Comparison of ENCODE assay signal across 8 cellular contexts in the genomic region with DNA sequence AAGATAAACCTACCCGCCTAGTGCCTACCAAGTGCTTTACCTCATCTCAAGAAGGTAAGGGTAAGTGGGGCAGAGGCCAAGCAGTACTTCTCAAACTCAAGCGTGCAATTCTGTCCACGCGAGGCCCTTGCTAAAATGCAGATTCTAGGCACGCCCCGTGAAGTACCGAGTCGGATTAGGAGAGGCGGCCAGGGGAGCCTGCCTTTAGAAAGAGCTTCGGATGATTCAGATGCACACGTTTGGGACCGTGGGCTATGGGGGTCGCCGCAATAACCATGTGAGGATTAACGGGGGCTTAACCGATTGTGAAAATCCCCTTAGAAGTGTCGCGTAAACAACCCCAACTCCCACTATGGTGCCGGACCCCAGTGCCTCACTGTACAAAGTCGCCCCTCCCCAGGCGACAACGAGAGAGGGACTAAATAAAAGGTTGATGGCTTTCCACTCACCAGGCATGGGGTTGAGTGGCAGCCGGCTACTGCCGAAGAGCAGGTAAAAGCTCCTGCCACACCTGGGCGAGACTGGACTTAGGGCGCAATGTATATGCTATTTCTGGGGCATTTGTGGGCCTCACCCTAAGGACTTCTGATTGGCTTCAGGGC. TPM values are rescaled to one million over a fixed set of nuclear protein-coding genes. Genes with fewer than 3 reads are reported as not detected.
DNase-seq lines count a peak whose midpoint lies in the region; ATAC-seq and TF ChIP-seq lines count a peak whose summit lies in the region.

No MANE protein-coding gene starts in this region.

- TF ChIP-seq RAD21 in SK-N-SH (IDR thresholded peaks at IDR 0.05; ENCODE audit: low read length): no peak

- H3K4me1 ChIP-seq in SK-N-SH (ENCODE audit: control insufficient read depth in 1 of 2, insufficient read depth in 2 of 2, low read depth in 1 of 2, low read length in 1 of 2): peaks cover 4 to 19% of the 10 kb centered on the region in 2 experiments; a peak in 3 of 4 replicates
- H3K4me1 ChIP-seq in muscle layer of colon (ENCODE audit: insufficient read depth, low read length): peaks cover 36% of the 10 kb centered on the region
- peaks cover 18 to 29% (median 21%) of the 10 kb centered on the region in 4 donors for H3K4me1 ChIP-seq in upper lobe of left lung

- H3K9me3 Mint-ChIP-seq in activated T-cell treated with anti-CD3 and anti-CD28 coated beads, Interleukin-2, amount 50 U/mL, for 4 hours: no peaks in the 10 kb centered on the region
- H3K9me3 Mint-ChIP-seq in effector memory CD8-positive, alpha-beta T cell: no peaks in the 10 kb centered on the region

- peaks cover 8% of the 10 kb centered on the region for H3F3A ChIP-seq in SK-N-SH (replicated peaks; ENCODE audit: insufficient read depth)

- H3K36me3 ChIP-seq in SK-N-SH (replicated peaks in 1 of 2; ENCODE audit: control insufficient read depth in 1 of 2, insufficient read depth in 2 of 2, low read length in 1 of 2): peaks cover 11 to 14% of the 10 kb centered on the region in 2 experiments
- peaks cover 6% of the 10 kb centered on the region for H3K36me3 ChIP-seq in muscle layer of colon (ENCODE audit: insufficient read depth, low read length)
- H3K36me3 ChIP-seq in upper lobe of left lung: peaks cover 0 to 10% (median 0%) of the 10 kb centered on the region in 4 donors

- ATAC-seq in activated T-cell treated with anti-CD3 and anti-CD28 coated beads, Interleukin-2, amount 50 U/mL, for 4 hours: peak; percentile 0
- ATAC-seq in effector memory CD8-positive, alpha-beta T cell (replicated peaks): no peak
- ATAC-seq in upper lobe of left lung (ENCODE audit: low FRiP score in 2 of 2) (peak; percentile 8 to 23), GM18870 (IDR thresholded peaks at IDR 0.05; ENCODE audit: unreplicated experiment) (no peak), HG02571 (IDR thresholded peaks at IDR 0.05; ENCODE audit: unreplicated experiment) (no peak)

- H4K20me1 ChIP-seq in SK-N-SH (ENCODE audit: insufficient read depth): no peaks in the 10 kb centered on the region

- no peaks in the 10 kb centered on the region for H3K9me2 ChIP-seq in SK-N-SH

- no peak for TF ChIP-seq CTCF in SK-N-SH (IDR thresholded peaks at IDR 0.05)
- TF ChIP-seq CTCF in upper lobe of left lung (IDR thresholded peaks at IDR 0.05): no peak

- H3K4me2 ChIP-seq in SK-N-SH: peak overlapping the region; percentile 95

- peak overlapping the region; percentile 94 for H3K4me3 ChIP-seq in SK-N-SH (ENCODE audit: low read depth in 2 of 2, low read length in 1 of 2)
- H3K4me3 ChIP-seq in muscle layer of colon (ENCODE audit: low read depth in 1 of 2, low read length in 2 of 2): peak overlapping the region; percentile 78 to 81
- H3K4me3 ChIP-seq in upper lobe of left lung: peak overlapping the region; percentile 64 to 81 (median 66)

- WGBS in SK-N-SH (ENCODE audit: low lambda C conversion rate): 2% methylated on average over 26 of the region's 26 CpGs
- WGBS in upper lobe of left lung, 2 donors: 0 to 1% methylated on average over 20 to 26 of the region's 26 CpGs

- TF ChIP-seq EP300 in SK-N-SH (IDR thresholded peaks at IDR 0.05; ENCODE audit: borderline replicate concordance in 1 of 2, low read depth in 1 of 2, low read length in 1 of 2): no peak
- TF ChIP-seq EP300 in upper lobe of left lung (IDR thresholded peaks at IDR 0.05): no peak

- peak in 3 of 4 donors; percentile 73 to 95 (median 89) for TF ChIP-seq POLR2A in upper lobe of left lung (IDR thresholded peaks at IDR 0.05)

- H2AFZ ChIP-seq in SK-N-SH (ENCODE audit: low read depth): peak overlapping the region; percentile 90

- H3K27me3 Mint-ChIP-seq in activated T-cell treated with anti-CD3 and anti-CD28 coated beads, Interleukin-2, amount 50 U/mL, for 4 hours (ENCODE audit: low read depth): no peaks in the 10 kb centered on the region
- no peaks in the 10 kb centered on the region for H3K27me3 Mint-ChIP-seq in effector memory CD8-positive, alpha-beta T cell

- CTCF ChIA-PET in SK-N-SH (lab: Yijun Ruan, JAX): interaction anchor here (0.6 to 19.9 kb wide), 13 partner anchors 10 to 284 kb away, joined by 3 to 1447 read pairs (median 4); partner anchors contain the start of genes CDK5RAP3, SCRN2 and SP6

- H3K27ac Mint-ChIP-seq in effector memory CD8-positive, alpha-beta T cell: peak overlapping the region; percentile 98 to 99

- H3K27me3 ChIP-seq in SK-N-SH (ENCODE audit: insufficient read depth) (no peaks in the 10 kb centered on the region), muscle layer of colon (ENCODE audit: control insufficient read depth in 1 of 2, insufficient read depth in 2 of 2, low read length in 2 of 2) (no peaks in the 10 kb centered on the region), upper lobe of left lung (no peaks in the 10 kb centered on the region)

- H3K9me3 ChIP-seq in SK-N-SH: no peaks in the 10 kb centered on the region
- no peaks in the 10 kb centered on the region for H3K9me3 ChIP-seq in muscle layer of colon (ENCODE audit: low read length)
- no peaks in the 10 kb centered on the region for H3K9me3 ChIP-seq in upper lobe of left lung

- POLR2A ChIA-PET in SK-N-SH (lab: Yijun Ruan, JAX): interaction anchor here (0.7 to 1.7 kb wide), 20 partner anchors 9 to 153 kb away, joined by 3 to 21 read pairs (median 4); partner anchors contain the start of genes CDK5RAP3, LRRC46, MRPL10 and NFE2L1

- H3K4me1 Mint-ChIP-seq in activated T-cell treated with anti-CD3 and anti-CD28 coated beads, Interleukin-2, amount 50 U/mL, for 4 hours (ENCODE audit: low read depth): peaks cover 34% of the 10 kb centered on the region
- H3K4me1 Mint-ChIP-seq in effector memory CD8-positive, alpha-beta T cell (ENCODE audit: low read depth in 2 of 2): peaks cover 24 to 40% of the 10 kb centered on the region in 2 donors

- peak overlapping the region; percentile 97 for H3K4me3 Mint-ChIP-seq in activated T-cell treated with anti-CD3 and anti-CD28 coated beads, Interleukin-2, amount 50 U/mL, for 4 hours
- peak overlapping the region; percentile 85 to 94 for H3K4me3 Mint-ChIP-seq in effector memory CD8-positive, alpha-beta T cell

- H3K27ac ChIP-seq in SK-N-SH (ENCODE audit: low read depth in 2 of 2, low read length in 1 of 2) (peak overlapping the region; percentile 51 to 82), muscle layer of colon (ENCODE audit: low read depth, low read length) (peak overlapping the region; percentile 84), upper lobe of left lung (peak overlapping the region; percentile 87 to 98 (median 94))

- no peak for DNase-seq in activated T-cell treated with anti-CD3 and anti-CD28 coated beads, Interleukin-2, amount 50 U/mL, for 4 hours
- DNase-seq in activated T-cell treated with anti-CD3 and anti-CD28 coated beads for 4 hours: no peak
- DNase-seq in SK-N-SH: no peak
- no peak for DNase-seq in effector memory CD8-positive, alpha-beta T cell
- peak in 1 of 2 donors; percentile 55 for DNase-seq in upper lobe of left lung

- H3K36me3 Mint-ChIP-seq in activated T-cell treated with anti-CD3 and anti-CD28 coated beads, Interleukin-2, amount 50 U/mL, for 4 hours (ENCODE audit: insufficient read depth): peaks cover 11% of the 10 kb centered on the region
- peaks cover 55% of the 10 kb centered on the region for H3K36me3 Mint-ChIP-seq in effector memory CD8-positive, alpha-beta T cell (ENCODE audit: insufficient read depth)

- H3K79me2 ChIP-seq in SK-N-SH (ENCODE audit: insufficient read depth): peaks cover 47% of the 10 kb centered on the region

- H3K9ac ChIP-seq in SK-N-SH (peak overlapping the region; percentile 80), muscle layer of colon (ENCODE audit: low read length) (peak overlapping the region; percentile 51)

TF ChIP-seq in SK-N-SH, 30 proteins besides CTCF, POLR2A, EP300 and RAD21:
- TF ChIP-seq SIN3A (IDR thresholded peaks at IDR 0.05; ENCODE audit: borderline replicate concordance, low read depth, low read length) (0 out of 2 replicates have a peak, but pooled peaks have one; percentile 16), FOXM1 (IDR thresholded peaks at IDR 0.05; ENCODE audit: low read depth) (no peak), SMC3 (IDR thresholded peaks at IDR 0.05; ENCODE audit: low read depth, low read length) (no peak), CHD2 (IDR thresholded peaks at IDR 0.05; ENCODE audit: low read length, partially characterized antibody) (no peak), MXI1 (IDR thresholded peaks at IDR 0.05; ENCODE audit: low read depth, low read length) (peak; percentile 57), TAF1 (IDR thresholded peaks at IDR 0.05; ENCODE audit: borderline replicate concordance, low read depth, low read length) (peak; percentile 77), YY1 (IDR thresholded peaks at IDR 0.05; ENCODE audit: low read depth) (peak; percentile 51; the same call in 1 of the 2 replicates), POLR2AphosphoS5 (IDR thresholded peaks at IDR 0.05; ENCODE audit: low read depth, low read length) (peak; percentile 98)

RNA-seq across cellular contexts. Expression of gene SP2, which starts 0.7 kb away (rescaled TPM):
- 10 to 100 TPM; 20.9 to 25.6 (median 23.1) TPM for total RNA-seq in activated T-cell treated with anti-CD3 and anti-CD28 coated beads, Interleukin-2, amount 50 U/mL, for 4 hours
- 8.8 and 16.7 TPM in 2 replicates for polyA plus RNA-seq in SK-N-SH (2012; rRNA removed)
- 9.3 and 14.3 TPM in 2 replicates for polyA plus RNA-seq in SK-N-SH (2012; cell fraction: cytosol; rRNA removed)
- 28.1 and 28.5 TPM in 2 replicates for polyA plus RNA-seq in SK-N-SH (2012; cell fraction: nucleus; rRNA removed)
- total RNA-seq in upper lobe of left lung: 10 to 100 TPM in 3 of 6 donors, 1 to 10 TPM in 3; 7.6 to 19.4 (median 13.1) TPM

RNA-seq across cellular contexts. Expression of gene SP6, which starts 44.4 kb away (rescaled TPM):
- total RNA-seq in activated T-cell treated with anti-CD3 and anti-CD28 coated beads, Interleukin-2, amount 50 U/mL, for 4 hours: under 1 TPM; 0.05 to 0.08 (median 0.05) TPM
- polyA plus RNA-seq in SK-N-SH (2012; rRNA removed): 0.03 TPM in 2 replicates
- polyA plus RNA-seq in SK-N-SH (2012; cell fraction: cytosol; rRNA removed): 0.03 and 0.05 TPM in 2 replicates
- 0.06 and 0.09 TPM in 2 replicates for polyA plus RNA-seq in SK-N-SH (2012; cell fraction: nucleus; rRNA removed)
- 1 to 10 TPM in 5 of 6 donors, under 1 TPM in 1; 0.76 to 6.4 (median 2.4) TPM for total RNA-seq in upper lobe of left lung

RNA-seq across cellular contexts. Expression of gene PNPO, which starts 46.0 kb away (rescaled TPM):
- total RNA-seq in activated T-cell treated with anti-CD3 and anti-CD28 coated beads, Interleukin-2, amount 50 U/mL, for 4 hours: 10 to 100 TPM; 82.8 to 83.5 (median 83.2) TPM
- polyA plus RNA-seq in SK-N-SH (2012; rRNA removed): 26.1 and 33.8 TPM in 2 replicates
- 27.2 and 30.9 TPM in 2 replicates for polyA plus RNA-seq in SK-N-SH (2012; cell fraction: cytosol; rRNA removed)
- polyA plus RNA-seq in SK-N-SH (2012; cell fraction: nucleus; rRNA removed): 21.6 and 23.6 TPM in 2 replicates
- total RNA-seq in upper lobe of left lung: 10 to 100 TPM; 16.2 to 40.2 (median 28.7) TPM

RNA-seq across cellular contexts. Expression of gene SCRN2, which starts 54.3 kb away (rescaled TPM):
- total RNA-seq in activated T-cell treated with anti-CD3 and anti-CD28 coated beads, Interleukin-2, amount 50 U/mL, for 4 hours: 10 to 100 TPM; 13.9 to 15.6 (median 14.5) TPM
- polyA plus RNA-seq in SK-N-SH (2012; rRNA removed): 135 and 139 TPM in 2 replicates
- polyA plus RNA-seq in SK-N-SH (2012; cell fraction: cytosol; rRNA removed): 62.5 and 80.7 TPM in 2 replicates
- 636 and 666 TPM in 2 replicates for polyA plus RNA-seq in SK-N-SH (2012; cell fraction: nucleus; rRNA removed)
- 10 to 100 TPM; 24.4 to 73.3 (median 34.8) TPM for total RNA-seq in upper lobe of left lung

Comparison
In these comparisons a context has a peak if more than half of its experiments do, and no peak if none do; other contexts are left out.
1. ATAC-seq: peak in activated T-cell treated with anti-CD3 and anti-CD28 coated beads, Interleukin-2, amount 50 U/mL, for 4 hours (2 of 2) and upper lobe of left lung (2 of 2); none in effector memory CD8-positive, alpha-beta T cell (single experiment), GM18870 (single experiment) and HG02571 (single experiment).
2. Peak in every context shown above with its lines, with median percentiles within 50 percentile points of each other: H3K27ac ChIP-seq and H3K4me3 ChIP-seq.